Comparison of ENCODE assay signal across 8 cellular contexts in genomic region chr2:190648289-190649034, GRCh38. TPM values are rescaled to one million over a fixed set of nuclear protein-coding genes. Genes with fewer than 3 reads are reported as not detected.
A peak's percentile ranks its signal among the peaks of the same experiment; 100 is the strongest.
DNase-seq lines count a peak whose midpoint lies in the region; ATAC-seq and TF ChIP-seq lines count a peak whose summit lies in the region.

No MANE protein-coding gene starts in this region.

- CTCF ChIA-PET in activated CD8-positive, alpha-beta T cell treated with anti-CD3 and anti-CD28 coated beads, Interleukin-2, amount 10 ng/mL, durations not matched to agents 7 days and 5 days (lab: Charles Lee) = interaction anchor here (1.1 kb wide), 1 partner anchor 30 kb away, joined by 3 read pairs; no protein-coding TSS in a partner anchor

- peak overlapping the region; percentile 78 for H3K4me3 Mint-ChIP-seq in activated CD8-positive, alpha-beta T cell treated with anti-CD3 and anti-CD28 coated beads, Interleukin-2, amount 10 ng/mL, durations not matched to agents 7 days and 5 days
- H3K4me3 Mint-ChIP-seq in memory B cell = peak overlapping the region; percentile 85

- H3K27me3 Mint-ChIP-seq in activated CD8-positive, alpha-beta T cell treated with anti-CD3 and anti-CD28 coated beads, Interleukin-2, amount 10 ng/mL, durations not matched to agents 7 days and 5 days (ENCODE audit: low read depth) = peaks cover 10% of the 10 kb centered on the region
- H3K27me3 Mint-ChIP-seq in memory B cell = no peaks in the 10 kb centered on the region

- no peak for TF ChIP-seq CTCF in C4-2B (conservative IDR thresholded peaks at IDR 0.05)

- H3K4me1 Mint-ChIP-seq in activated CD8-positive, alpha-beta T cell treated with anti-CD3 and anti-CD28 coated beads, Interleukin-2, amount 10 ng/mL, durations not matched to agents 7 days and 5 days (ENCODE audit: low read depth) = peaks cover 18% of the 10 kb centered on the region
- H3K4me1 Mint-ChIP-seq in memory B cell = peaks cover 11% of the 10 kb centered on the region

- peak; percentile 63 for ATAC-seq in GM19328 (IDR thresholded peaks at IDR 0.05; ENCODE audit: unreplicated experiment)
- peak; percentile 53 for ATAC-seq in HG03469 (IDR thresholded peaks at IDR 0.05; ENCODE audit: unreplicated experiment)
- peak; percentile 79 for ATAC-seq in activated CD8-positive, alpha-beta T cell treated with anti-CD3 and anti-CD28 coated beads, Interleukin-2, amount 10 ng/mL, durations not matched to agents 7 days and 5 days
- peak; percentile 78 for ATAC-seq in memory B cell (ENCODE audit: low read depth)

- peak overlapping the region; percentile 76 for H3K27ac ChIP-seq in C4-2B

- no peaks in the 10 kb centered on the region for H3K36me3 Mint-ChIP-seq in activated CD8-positive, alpha-beta T cell treated with anti-CD3 and anti-CD28 coated beads, Interleukin-2, amount 10 ng/mL, durations not matched to agents 7 days and 5 days (ENCODE audit: low read depth)
- no peaks in the 10 kb centered on the region for H3K36me3 Mint-ChIP-seq in memory B cell

- DNase-seq in NCI-H748 (lab: John Stamatoyannopoulos, UW; ENCODE audit: unreplicated experiment) (peak; percentile 97), memory B cell (ENCODE audit: low spot score in 2 of 2) (peak; percentile 82 to 83)
- peak; percentile 80 for DNase-seq in activated CD8-positive, alpha-beta T cell treated with anti-CD3 and anti-CD28 coated beads, Interleukin-2, amount 10 ng/mL, durations not matched to agents 7 days and 5 days
- DNase-seq in effector CD4-positive, alpha-beta T cell = peak; percentile 91
- peak; percentile 62 to 78 (median 62) for DNase-seq in stimulated activated CD4-positive, alpha-beta T cell treated with anti-CD3 and anti-CD28 coated beads, TNF-alpha, amount 100 ng/mL, for 48 hours (ENCODE audit: low read depth in 3 of 3)

- POLR2A ChIA-PET in activated CD8-positive, alpha-beta T cell treated with anti-CD3 and anti-CD28 coated beads, Interleukin-2, amount 10 ng/mL, durations not matched to agents 7 days and 5 days (lab: Charles Lee) = no interaction called here

- peak overlapping the region; percentile 46 for H3K27ac Mint-ChIP-seq in activated CD8-positive, alpha-beta T cell treated with anti-CD3 and anti-CD28 coated beads, Interleukin-2, amount 10 ng/mL, durations not matched to agents 7 days and 5 days
- H3K27ac Mint-ChIP-seq in memory B cell = peak overlapping the region; percentile 88

- H3K9me3 Mint-ChIP-seq in activated CD8-positive, alpha-beta T cell treated with anti-CD3 and anti-CD28 coated beads, Interleukin-2, amount 10 ng/mL, durations not matched to agents 7 days and 5 days (ENCODE audit: insufficient read depth) = no peaks in the 10 kb centered on the region
- H3K9me3 Mint-ChIP-seq in memory B cell = no peaks in the 10 kb centered on the region

RNA-seq across cellular contexts. Expression of gene NAB1, which starts 0.4 kb away (rescaled TPM):
- 10 to 100 TPM; 23.4 to 23.7 TPM for total RNA-seq in activated CD8-positive, alpha-beta T cell treated with anti-CD3 and anti-CD28 coated beads, Interleukin-2, amount 10 ng/mL, durations not matched to agents 7 days and 5 days

Comparison
In these comparisons a context has a peak if more than half of its experiments do, and no peak if none do; other contexts are left out.
1. Peak in every context shown above with its lines: DNase-seq, ATAC-seq and H3K27ac ChIP-seq.